Comparison of ENCODE assay signal across 8 cellular contexts in genomic region chr19:23249911-23250649, GRCh38. TPM values are rescaled to one million over a fixed set of nuclear protein-coding genes. Genes with fewer than 3 reads are reported as not detected.
DNase-seq lines count a peak whose midpoint lies in the region; ATAC-seq lines count a peak whose summit lies in the region.

Gene ZNF724, minus strand, starts transcription at chr19:23250394. Its CDS starts 152 bp downstream, at chr19:23250242.

- H3K36me3 Mint-ChIP-seq in CD8-positive, alpha-beta memory T cell, result peaks cover 0 to 10% (median 3%) of the 10 kb centered on the region in 3 donors

- peak within 1 kb of the TSS; percentile 69 for H2BK15ac ChIP-seq in mesenchymal stem cell (ENCODE audit: low read depth, poor library complexity, severe bottlenecking)

- peak within 1 kb of the TSS; percentile 39 for H4K91ac ChIP-seq in mesenchymal stem cell (ENCODE audit: low read length)

- peak within 1 kb of the TSS; percentile 64 for H4K8ac ChIP-seq in mesenchymal stem cell (ENCODE audit: low read length)

- peaks cover 10 to 21% (median 19%) of the 10 kb centered on the region in 3 donors for H3K4me1 Mint-ChIP-seq in CD8-positive, alpha-beta memory T cell

- no peak within 1 kb of the TSS for H2BK5ac ChIP-seq in mesenchymal stem cell (ENCODE audit: low read depth, low read length, poor library complexity, severe bottlenecking)

- no peaks in the 10 kb centered on the region for H3K9me3 ChIP-seq in CD8-positive, alpha-beta memory T cell (ENCODE audit: low read length)
- H3K9me3 ChIP-seq in endocrine pancreas (ENCODE audit: control insufficient read depth, low read length) (no peaks in the 10 kb centered on the region), mesenchymal stem cell (ENCODE audit: control insufficient read depth, low read length) (peaks cover 16% of the 10 kb centered on the region)

- under 1% methylated on average over 30 of the region's 32 CpGs for WGBS in mesenchymal stem cell

- H3K4ac ChIP-seq in mesenchymal stem cell (ENCODE audit: low read depth in 1 of 2, low read length in 2 of 2), result no peak within 1 kb of the TSS

- H3K4me2 ChIP-seq in mesenchymal stem cell (ENCODE audit: low read length, poor library complexity, severe bottlenecking), result peak within 1 kb of the TSS; percentile 89

- H2BK12ac ChIP-seq in mesenchymal stem cell (ENCODE audit: low read length in 2 of 2), result no peak within 1 kb of the TSS

- ATAC-seq in GM19468 (IDR thresholded peaks at IDR 0.05; ENCODE audit: extremely low read depth, unreplicated experiment), result peak; percentile 98

- peaks cover 12% of the 10 kb centered on the region for H3K79me1 ChIP-seq in mesenchymal stem cell (replicated peaks; ENCODE audit: low read length, poor library complexity, severe bottlenecking)

- no peak within 1 kb of the TSS for H3K14ac ChIP-seq in mesenchymal stem cell (ENCODE audit: low read length in 2 of 2)

- peak within 1 kb of the TSS; percentile 19 for H2BK120ac ChIP-seq in mesenchymal stem cell (ENCODE audit: low read depth, low read length)

- POLR2A ChIA-PET in CD8-positive, alpha-beta memory T cell (lab: Charles Lee), result interaction anchor here (0.5 to 2.0 kb wide), 7 partner anchors 18 to 837 kb away, joined by 3 to 23 read pairs (median 4); partner anchors contain the start of genes ZNF254, ZNF675 and ZNF91

- DNase-seq in CD8-positive, alpha-beta memory T cell, result peak; percentile 77 to 92 (median 86)
- peak; percentile 88 for DNase-seq in HS-27A (ENCODE audit: low read depth)
- peak; percentile 79 for DNase-seq in NOMO-1 treated with dmso at 0.1 percent for 144 hours (lab: John Stamatoyannopoulos, UW; ENCODE audit: unreplicated experiment)
- peak; percentile 59 to 74 (median 70) for DNase-seq in activated CD8-positive, alpha-beta memory T cell treated with anti-CD3 and anti-CD28 coated beads for 48 hours (ENCODE audit: low read depth in 2 of 3, low spot score in 2 of 3)
- DNase-seq in mesenchymal stem cell, result peak; percentile 99
- peak; percentile 71 for DNase-seq in stimulated activated CD8-positive, alpha-beta memory T cell treated with anti-CD3 and anti-CD28 coated beads, Interleukin-12 subunit alpha, Interleukin-12 subunit beta, amount 100 ng/mL, for 24 hours (ENCODE audit: extremely low read depth)

- peak within 1 kb of the TSS; percentile 96 for H3K4me3 ChIP-seq in CD8-positive, alpha-beta memory T cell (ENCODE audit: low read length)
- H3K4me3 ChIP-seq in endocrine pancreas (ENCODE audit: control insufficient read depth, insufficient read depth, low read length) (no peak within 1 kb of the TSS), mesenchymal stem cell (ENCODE audit: insufficient read depth in 1 of 2, low read depth in 1 of 2, low read length in 2 of 2) (peak within 1 kb of the TSS; percentile 85 to 93)

- no peak within 1 kb of the TSS for H2AK5ac ChIP-seq in mesenchymal stem cell (ENCODE audit: low read length, severe bottlenecking)

- H3K4me1 ChIP-seq in CD8-positive, alpha-beta memory T cell (ENCODE audit: insufficient read depth, low read length), result peaks cover 8% of the 10 kb centered on the region
- no peaks in the 10 kb centered on the region for H3K4me1 ChIP-seq in endocrine pancreas (ENCODE audit: control insufficient read depth, insufficient read depth, low read length)
- peaks cover 2% of the 10 kb centered on the region for H3K4me1 ChIP-seq in mesenchymal stem cell (ENCODE audit: control insufficient read depth, insufficient read depth, low read depth, low read length)

- no peaks in the 10 kb centered on the region for H3K36me3 ChIP-seq in CD8-positive, alpha-beta memory T cell (ENCODE audit: insufficient read depth, low read length)
- H3K36me3 ChIP-seq in endocrine pancreas (ENCODE audit: control insufficient read depth, insufficient read depth, low read length) (no peaks in the 10 kb centered on the region), mesenchymal stem cell (ENCODE audit: control insufficient read depth in 1 of 2, insufficient read depth in 2 of 2, low read depth in 1 of 2, low read length in 2 of 2) (peaks cover 0 to 4% of the 10 kb centered on the region in 2 experiments)

- H3K9ac ChIP-seq in endocrine pancreas (ENCODE audit: control insufficient read depth, insufficient read depth, low read length) (peak within 1 kb of the TSS; percentile 26), mesenchymal stem cell (ENCODE audit: low read length) (peak within 1 kb of the TSS; percentile 91)

- no peaks in the 10 kb centered on the region for H3K9me3 Mint-ChIP-seq in CD8-positive, alpha-beta memory T cell

- peak within 1 kb of the TSS; percentile 95 to 98 (median 97) for H3K4me3 Mint-ChIP-seq in CD8-positive, alpha-beta memory T cell

- no peaks in the 10 kb centered on the region for H3K27me3 Mint-ChIP-seq in CD8-positive, alpha-beta memory T cell

- no peaks in the 10 kb centered on the region for H3K27me3 ChIP-seq in CD8-positive, alpha-beta memory T cell (ENCODE audit: insufficient read depth, low read length, poor library complexity, severe bottlenecking)
- H3K27me3 ChIP-seq in endocrine pancreas (ENCODE audit: control insufficient read depth, insufficient read depth, low read length) (no peaks in the 10 kb centered on the region), mesenchymal stem cell (ENCODE audit: control insufficient read depth in 1 of 2, insufficient read depth in 1 of 2, low read length in 2 of 2) (no peaks in the 10 kb centered on the region)

- H3K23ac ChIP-seq in mesenchymal stem cell (ENCODE audit: low read length in 2 of 2), result no peak within 1 kb of the TSS

- H3K18ac ChIP-seq in mesenchymal stem cell (ENCODE audit: low read depth in 1 of 2, low read length in 2 of 2), result peak within 1 kb of the TSS; percentile 46 to 83

- CTCF ChIA-PET in CD8-positive, alpha-beta memory T cell (lab: Charles Lee), result interaction anchor here (1.8 kb wide), 1 partner anchor 24 kb away, joined by 11 read pairs; no protein-coding TSS in a partner anchor

- peak within 1 kb of the TSS; percentile 43 for H3K27ac ChIP-seq in CD8-positive, alpha-beta memory T cell (ENCODE audit: low read depth, low read length)
- peak within 1 kb of the TSS; percentile 74 for H3K27ac ChIP-seq in mesenchymal stem cell (ENCODE audit: low read length, poor library complexity, severe bottlenecking)

- peak within 1 kb of the TSS; percentile 68 to 98 (median 90) for H3K27ac Mint-ChIP-seq in CD8-positive, alpha-beta memory T cell

- peak within 1 kb of the TSS; percentile 48 for H2AFZ ChIP-seq in mesenchymal stem cell (ENCODE audit: low read depth, low read length)

RNA-seq across cellular contexts. Expression of gene ZNF724, which starts in this region (rescaled TPM):
- 10 to 100 TPM; 10.7 to 11.3 TPM for total RNA-seq in CD8-positive, alpha-beta memory T cell
- polyA plus RNA-seq in CD8-positive, alpha-beta memory T cell, result 0.85 TPM
- 1.8 TPM for polyA plus RNA-seq in mesenchymal stem cell (2013, experiment 1 of 2)
- polyA plus RNA-seq in mesenchymal stem cell (2013, experiment 2 of 2), result 1.4 TPM
